Comparison of ENCODE assay signal across 20 cellular contexts in the genomic region with DNA sequence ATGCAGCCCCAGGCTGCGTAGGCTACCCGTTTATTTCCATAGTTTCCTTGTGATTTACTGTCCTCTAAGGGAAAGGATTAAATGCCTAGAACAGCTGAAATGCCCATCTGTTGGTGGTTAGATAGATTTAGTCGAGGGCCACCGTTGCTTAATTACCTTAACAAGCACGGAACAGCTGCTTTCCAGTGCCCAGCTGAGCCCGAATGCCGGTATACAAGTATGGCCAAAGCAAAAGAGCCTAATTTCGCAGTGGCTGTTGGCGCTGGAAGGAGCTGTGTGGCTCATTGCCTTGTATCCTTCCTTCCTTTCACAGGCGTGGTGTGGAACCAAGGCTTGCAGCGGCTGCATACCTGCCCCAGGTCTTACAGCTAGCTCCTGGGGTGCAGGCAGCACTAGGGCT.
DNase-seq lines count a peak whose midpoint lies in the region; TF ChIP-seq lines count a peak whose summit lies in the region.
"Had no signal": no experiment of that assay in that cellular context is flagged by ENCODE, and none has a peak within 500 bp of the region (broad histone marks: within the 10 kb centered on the region; RNA-seq: fewer than 3 reads in every experiment).

No MANE protein-coding gene starts in this region.

- peaks cover 11% of the 10 kb centered on the region for H3K36me3 Mint-ChIP-seq in brain
- H3K36me3 Mint-ChIP-seq: activated naive CD4-positive, alpha-beta T cell treated with anti-CD3 and anti-CD28 coated beads, Interleukin-2, amount 10 ng/mL, durations not matched to agents 7 days and 5 days had no signal

- DNase-seq in NCI-H1105 treated with DMSO at 0.1 percent for 48 hours (lab: John Stamatoyannopoulos, UW) (peak; percentile 9), NCI-H1105 (lab: John Stamatoyannopoulos, UW) (no peak), NCI-H2171 treated with DMSO at 0.1 percent for 48 hours (lab: John Stamatoyannopoulos, UW) (peak; percentile 92), substantia nigra (lab: John Stamatoyannopoulos, UW) (no peak), GM19238 (ENCODE audit: insufficient read length, low spot score) (no peak), activated gamma-delta T cell (lab: John Stamatoyannopoulos, UW) (no peak)
- DNase-seq: activated CD4-positive, alpha-beta T cell treated with anti-CD3 and anti-CD28 coated beads, Interleukin-2, amount 50 U/mL, for 48 hours; activated naive CD4-positive, alpha-beta T cell treated with anti-CD3 and anti-CD28 coated beads, Interleukin-2, amount 10 ng/mL, durations not matched to agents 7 days and 5 days; activated T-cell treated with anti-CD3 and anti-CD28 coated beads, Interleukin-2, amount 50 U/mL, for 1 hour; colonic mucosa; foreskin melanocyte; H7; left colon; NCI-H774; ovary; transverse colon had no signal

- peaks cover 7% of the 10 kb centered on the region for H3K9me3 ChIP-seq in skeletal muscle satellite cell (replicated peaks; ENCODE audit: low read length)
- H3K9me3 ChIP-seq: colonic mucosa, ovary, transverse colon had no signal

- no peak overlapping the region for H3K27ac ChIP-seq in substantia nigra (ENCODE audit: low read depth, low read length, poor library complexity, severe bottlenecking)
- H3K27ac ChIP-seq: 22Rv1, colonic mucosa, ovary, transverse colon had no signal

- H3K27ac Mint-ChIP-seq in brain: peak overlapping the region in 4 of 5 experiments; percentile 23 to 80 (median 42)
- H3K27ac Mint-ChIP-seq: activated naive CD4-positive, alpha-beta T cell treated with anti-CD3 and anti-CD28 coated beads, Interleukin-2, amount 10 ng/mL, durations not matched to agents 7 days and 5 days had no signal

- H3K4me3 Mint-ChIP-seq in brain: no peak overlapping the region
- H3K4me3 Mint-ChIP-seq: activated naive CD4-positive, alpha-beta T cell treated with anti-CD3 and anti-CD28 coated beads, Interleukin-2, amount 10 ng/mL, durations not matched to agents 7 days and 5 days had no signal

- no peaks in the 10 kb centered on the region for H3K27me3 Mint-ChIP-seq in brain
- H3K27me3 Mint-ChIP-seq: activated naive CD4-positive, alpha-beta T cell treated with anti-CD3 and anti-CD28 coated beads, Interleukin-2, amount 10 ng/mL, durations not matched to agents 7 days and 5 days had no signal

- no peak overlapping the region for H3K4me3 ChIP-seq in skeletal muscle satellite cell (ENCODE audit: low read length)
- H3K4me3 ChIP-seq: colonic mucosa, K562, ovary, transverse colon had no signal

- peaks cover 41% of the 10 kb centered on the region for H3K4me1 Mint-ChIP-seq in brain

- H3K4me2 ChIP-seq in skeletal muscle satellite cell (ENCODE audit: low read length): peak overlapping the region; percentile 39

- peaks cover 0 to 8% (median 3%) of the 10 kb centered on the region in 5 experiments for H3K9me3 Mint-ChIP-seq in brain
- H3K9me3 Mint-ChIP-seq: activated naive CD4-positive, alpha-beta T cell treated with anti-CD3 and anti-CD28 coated beads, Interleukin-2, amount 10 ng/mL, durations not matched to agents 7 days and 5 days had no signal

- H3K36me3 ChIP-seq in skeletal muscle satellite cell (ENCODE audit: insufficient read depth, low read length): no peaks in the 10 kb centered on the region
- H3K36me3 ChIP-seq: colonic mucosa, ovary, transverse colon had no signal

- no peak for TF ChIP-seq CTCF in brain (conservative IDR thresholded peaks at IDR 0.05)

- peaks cover 12% of the 10 kb centered on the region for H3K4me1 ChIP-seq in skeletal muscle satellite cell (ENCODE audit: control insufficient read depth, insufficient read depth, low read length)
- H3K4me1 ChIP-seq: colonic mucosa, transverse colon had no signal

- H3K9ac ChIP-seq in skeletal muscle satellite cell (ENCODE audit: low read depth, low read length): no peak overlapping the region

- H3K27me3 ChIP-seq in skeletal muscle satellite cell (ENCODE audit: control insufficient read depth, insufficient read depth, low read length): no peaks in the 10 kb centered on the region
- H3K27me3 ChIP-seq: colonic mucosa, ovary, transverse colon had no signal

Comparison
In these comparisons a context has a peak if more than half of its experiments do, and no peak if none do; other contexts are left out.
1. DNase-seq: peak in NCI-H1105 treated with DMSO at 0.1 percent for 48 hours (single experiment) and NCI-H2171 treated with DMSO at 0.1 percent for 48 hours (single experiment); none in NCI-H1105 (single experiment), substantia nigra (0 of 49), GM19238 (single experiment) and activated gamma-delta T cell (single experiment).